2 cellular contexts compared by ENCODE assay signal in genomic region chr15:70151441-70151840, GRCh38.
TF ChIP-seq lines count a peak whose summit lies in the region.

No MANE protein-coding gene starts in this region.

TF ChIP-seq in A549, 52 proteins besides CTCF, POLR2A, EP300 and RAD21 (continued from another document):
- TF ChIP-seq PBX3 (IDR thresholded peaks at IDR 0.05) (no peak), KDM1A (IDR thresholded peaks at IDR 0.05; ENCODE audit: low read depth) (no peak), ZFP36 (IDR thresholded peaks at IDR 0.05; ENCODE audit: borderline replicate concordance, partially characterized antibody) (no peak), RFX5 (IDR thresholded peaks at IDR 0.05) (no peak), CEBPB (IDR thresholded peaks at IDR 0.05) (no peak), EHF (CRISPR knock-in tag; IDR thresholded peaks at IDR 0.05) (no peak), ESRRA (IDR thresholded peaks at IDR 0.05; ENCODE audit: borderline replicate concordance, low read length) (no peak), PHF8 (IDR thresholded peaks at IDR 0.05; ENCODE audit: borderline replicate concordance, low read depth) (no peak), CHD4 (IDR thresholded peaks at IDR 0.05; ENCODE audit: borderline replicate concordance) (no peak)

TF ChIP-seq in H1, 55 proteins besides CTCF, POLR2A, EP300 and RAD21 (continued from another document):
- no peak for TF ChIP-seq SRF (IDR thresholded peaks at IDR 0.05; ENCODE audit: low read depth, low read length)
- TF ChIP-seq NANOG (IDR thresholded peaks at IDR 0.05; ENCODE audit: insufficient read depth, low read depth, low read length, poor library complexity, severe bottlenecking) = no peak
